25 cellular contexts compared by ENCODE assay signal in the genomic region with DNA sequence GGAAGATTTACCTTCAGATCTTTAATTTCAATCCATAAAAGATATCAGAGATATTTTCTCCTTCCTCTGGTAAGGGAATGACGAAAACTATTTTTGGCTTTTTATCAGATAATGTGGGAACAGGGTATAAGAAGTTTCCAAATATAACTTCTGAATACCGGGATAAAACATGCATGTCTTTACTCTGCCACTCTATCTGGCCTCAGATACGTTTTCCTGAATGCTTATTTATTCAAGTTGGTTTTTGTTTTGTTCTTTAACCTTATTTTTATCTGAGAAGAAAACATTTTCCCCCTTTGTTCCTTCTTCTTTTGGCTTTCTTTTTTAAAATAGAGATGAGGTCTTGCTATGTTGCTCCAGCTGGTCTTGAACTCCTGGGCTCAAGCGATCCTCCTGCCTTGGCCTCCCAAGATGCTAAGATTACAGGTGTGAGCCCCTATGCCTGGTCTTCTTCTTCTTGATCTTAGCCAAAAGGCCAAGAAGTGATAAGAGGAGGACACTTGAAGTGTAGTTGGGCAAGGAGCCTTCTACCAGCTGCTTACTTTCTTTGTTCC. TPM values are rescaled to one million over a fixed set of nuclear protein-coding genes. Genes with fewer than 3 reads are reported as not detected.
"Had no signal": no experiment of that assay in that cellular context is flagged by ENCODE, and none has a peak within 500 bp of the region (broad histone marks: within the 10 kb centered on the region; RNA-seq: fewer than 3 reads in every experiment).

No MANE protein-coding gene starts in this region.

- H3K27me3 ChIP-seq: pancreas, testis, upper lobe of left lung had no signal

- H3K9me3 Mint-ChIP-seq: activated naive CD8-positive, alpha-beta T cell treated with anti-CD3 and anti-CD28 coated beads, Interleukin-2, amount 10 ng/mL, durations not matched to agents 7 days and 5 days; effector memory CD8-positive, alpha-beta T cell; memory B cell; nephron progenitor cell; T-cell; T-helper 2 cell treated with Interferon-gamma antibody and Interleukin-4, amounts not matched to agents 5 μg/mL and 100 μg/mL, for 36 hours had no signal

- H3K4me1 Mint-ChIP-seq: memory B cell, T-cell had no signal

- ATAC-seq: effector memory CD8-positive, alpha-beta T cell; esophagus mucosa; left cardiac atrium; pancreas; sciatic nerve; T-cell had no signal

- DNase-seq: activated CD4-positive, alpha-beta T cell treated with anti-CD3 and anti-CD28 coated beads for 1 hour; activated naive CD4-positive, alpha-beta T cell treated with Interleukin-2 at 50 U/mL for 16 hours; activated naive CD8-positive, alpha-beta T cell treated with anti-CD3 and anti-CD28 coated beads, Interleukin-2, amount 10 ng/mL, durations not matched to agents 7 days and 5 days; activated T-cell treated with anti-CD3 and anti-CD28 coated beads, Interleukin-2, amount 50 U/mL, for 1 hour; amniotic stem cell; effector memory CD8-positive, alpha-beta T cell; glutamatergic neuron; islet precursor cell; left cardiac atrium; nephron progenitor cell; pancreas; stimulated activated CD4-positive, alpha-beta T cell treated with anti-CD3 and anti-CD28 coated beads, Interleukin-2, amount 100 ng/mL, for 48 hours; stimulated activated CD8-positive, alpha-beta memory T cell treated with anti-CD3 and anti-CD28 coated beads, Interleukin-4, amount 100 ng/mL, for 48 hours; stimulated activated naive CD4-positive, alpha-beta T cell; T-cell; testis; upper lobe of left lung had no signal

- H3K4me1 ChIP-seq: testis had no signal

- H3K9me3 ChIP-seq: pancreas, testis, upper lobe of left lung had no signal

- H3K27ac ChIP-seq: pancreas, testis, upper lobe of left lung had no signal

- H3K4me3 Mint-ChIP-seq: activated naive CD8-positive, alpha-beta T cell treated with anti-CD3 and anti-CD28 coated beads, Interleukin-2, amount 10 ng/mL, durations not matched to agents 7 days and 5 days; effector memory CD8-positive, alpha-beta T cell; memory B cell; nephron progenitor cell; T-cell; T-helper 2 cell treated with Interferon-gamma antibody and Interleukin-4, amounts not matched to agents 5 μg/mL and 100 μg/mL, for 36 hours had no signal

- H3K36me3 ChIP-seq: pancreas had no signal

- H3K27me3 Mint-ChIP-seq: activated naive CD8-positive, alpha-beta T cell treated with anti-CD3 and anti-CD28 coated beads, Interleukin-2, amount 10 ng/mL, durations not matched to agents 7 days and 5 days; effector memory CD8-positive, alpha-beta T cell; memory B cell; T-cell had no signal

- H3K4me3 ChIP-seq: pancreas, smooth muscle cell, testis, upper lobe of left lung had no signal

- H3K4me2 ChIP-seq: smooth muscle cell had no signal

- H3K27ac Mint-ChIP-seq: activated naive CD8-positive, alpha-beta T cell treated with anti-CD3 and anti-CD28 coated beads, Interleukin-2, amount 10 ng/mL, durations not matched to agents 7 days and 5 days; memory B cell; nephron progenitor cell; T-helper 2 cell treated with Interferon-gamma antibody and Interleukin-4, amounts not matched to agents 5 μg/mL and 100 μg/mL, for 36 hours had no signal

RNA-seq across cellular contexts. Expression of a gene that starts 1.5 kb away (rescaled TPM):
- total RNA-seq: activated naive CD8-positive, alpha-beta T cell treated with anti-CD3 and anti-CD28 coated beads, Interleukin-2, amount 10 ng/mL, durations not matched to agents 7 days and 5 days; lower leg skin; mononuclear cell; myocyte; smooth muscle cell had no signal
